Comparison of ENCODE assay signal across 9 cellular contexts in genomic region chr3:24242012-24242698, GRCh38.
DNase-seq lines count a peak whose midpoint lies in the region; ATAC-seq and TF ChIP-seq lines count a peak whose summit lies in the region.
"Had no signal": no experiment of that assay in that cellular context is flagged by ENCODE, and none has a peak within 500 bp of the region (broad histone marks: within the 10 kb centered on the region; RNA-seq: fewer than 3 reads in every experiment).

No MANE protein-coding gene starts in this region.

- H3K23ac ChIP-seq in mesenchymal stem cell (ENCODE audit: low read length in 2 of 2), result no peak overlapping the region

- H2BK5ac ChIP-seq in mesenchymal stem cell (ENCODE audit: low read depth, low read length, poor library complexity, severe bottlenecking), result no peak overlapping the region

- TF ChIP-seq CTCF in AG09309 (IDR thresholded peaks at IDR 0.05; ENCODE audit: control insufficient read depth, insufficient read depth, low read depth, low read length, missing control alignments), result no peak

- H3K27me3 ChIP-seq in mesenchymal stem cell (ENCODE audit: control insufficient read depth in 1 of 2, insufficient read depth in 1 of 2, low read length in 2 of 2) (no peaks in the 10 kb centered on the region), H7 (ENCODE audit: control insufficient read depth, insufficient read depth, low read length) (no peaks in the 10 kb centered on the region)
- H3K27me3 ChIP-seq: Peyer's patch had no signal

- H3K4me3 ChIP-seq in AG09309 (ENCODE audit: control insufficient read depth, low read depth, low read length) (no peak overlapping the region), mesenchymal stem cell (ENCODE audit: insufficient read depth in 1 of 2, low read depth in 1 of 2, low read length in 2 of 2) (peak overlapping the region in 1 of 2 experiments; percentile 14), H7 (ENCODE audit: insufficient read depth, low read depth, low read length) (no peak overlapping the region)
- H3K4me3 ChIP-seq: Peyer's patch had no signal

- H3K36me3 ChIP-seq in mesenchymal stem cell (ENCODE audit: control insufficient read depth in 1 of 2, insufficient read depth in 2 of 2, low read depth in 1 of 2, low read length in 2 of 2) (no peaks in the 10 kb centered on the region), H7 (replicated peaks; ENCODE audit: control insufficient read depth, insufficient read depth, low read length) (no peaks in the 10 kb centered on the region)
- H3K36me3 ChIP-seq: Peyer's patch had no signal

- H3K27ac ChIP-seq in cingulate gyrus (ENCODE audit: low read depth, low read length) (peak overlapping the region; percentile 31), mesenchymal stem cell (ENCODE audit: low read length, poor library complexity, severe bottlenecking) (no peak overlapping the region)
- H3K27ac ChIP-seq: Peyer's patch had no signal

- peak overlapping the region; percentile 36 for H3K9ac ChIP-seq in mesenchymal stem cell (ENCODE audit: low read length)

- no peaks in the 10 kb centered on the region for H3K9me3 ChIP-seq in mesenchymal stem cell (ENCODE audit: control insufficient read depth, low read length)
- H3K9me3 ChIP-seq: Peyer's patch had no signal

- 55% methylated on average over 6 of the region's 6 CpGs for WGBS in mesenchymal stem cell

- no peak overlapping the region for H2BK120ac ChIP-seq in mesenchymal stem cell (ENCODE audit: low read depth, low read length)

- H3K18ac ChIP-seq in mesenchymal stem cell (ENCODE audit: low read depth in 1 of 2, low read length in 2 of 2), result peak overlapping the region in 1 of 2 experiments; percentile 53

- H2AFZ ChIP-seq in mesenchymal stem cell (ENCODE audit: low read depth, low read length), result no peak overlapping the region

- H3K14ac ChIP-seq in mesenchymal stem cell (ENCODE audit: low read length in 2 of 2), result peak overlapping the region in 1 of 2 experiments; percentile 11

- no peak overlapping the region for H2BK15ac ChIP-seq in mesenchymal stem cell (ENCODE audit: low read depth, poor library complexity, severe bottlenecking)

- no peak overlapping the region for H4K8ac ChIP-seq in mesenchymal stem cell (ENCODE audit: low read length)

- H3K4ac ChIP-seq in mesenchymal stem cell (ENCODE audit: low read depth in 1 of 2, low read length in 2 of 2), result peak overlapping the region in 1 of 2 experiments; percentile 18

- no peak for ATAC-seq in HG03565 (IDR thresholded peaks at IDR 0.05; ENCODE audit: unreplicated experiment)

- peak overlapping the region; percentile 30 for H2AK5ac ChIP-seq in mesenchymal stem cell (ENCODE audit: low read length, severe bottlenecking)

- no peaks in the 10 kb centered on the region for H3K79me1 ChIP-seq in mesenchymal stem cell (replicated peaks; ENCODE audit: low read length, poor library complexity, severe bottlenecking)

- H3K4me1 ChIP-seq in mesenchymal stem cell (ENCODE audit: control insufficient read depth, insufficient read depth, low read depth, low read length), result peaks cover 6% of the 10 kb centered on the region

- DNase-seq in AG09309 (ENCODE audit: low read depth), result peak; percentile 58
- peak; percentile 78 for DNase-seq in NCI-H146 treated with DMSO at 0.1 percent for 48 hours (lab: John Stamatoyannopoulos, UW; ENCODE audit: unreplicated experiment)
- DNase-seq in mesenchymal stem cell, result peak; percentile 18
- no peak for DNase-seq in SW480 (ENCODE audit: low spot score)
- no peak for DNase-seq in H7
- DNase-seq in cerebellum (ENCODE audit: low spot score), result no peak
- DNase-seq: Peyer's patch had no signal

- no peak overlapping the region for H2BK12ac ChIP-seq in mesenchymal stem cell (ENCODE audit: low read length in 2 of 2)

- no peak overlapping the region for H4K91ac ChIP-seq in mesenchymal stem cell (ENCODE audit: low read length)

- H3K4me2 ChIP-seq in mesenchymal stem cell (ENCODE audit: low read length, poor library complexity, severe bottlenecking), result no peak overlapping the region

Comparison
In these comparisons a context has a peak if more than half of its experiments do, and no peak if none do; other contexts are left out.
1. DNase-seq: peak in AG09309 (single experiment), NCI-H146 treated with DMSO at 0.1 percent for 48 hours (single experiment) and mesenchymal stem cell (single experiment); none in SW480 (single experiment), H7 (single experiment) and cerebellum (single experiment).